In genomic region chr14:96599076-96599475, GRCh38 we compare ENCODE assay signal across 8 cellular contexts.
"Had no signal": no experiment of that assay in that cellular context is flagged by ENCODE, and none has a peak within 500 bp of the region (broad histone marks: within the 10 kb centered on the region; RNA-seq: fewer than 3 reads in every experiment).

No MANE protein-coding gene starts in this region.

- H3K4me3 ChIP-seq: GM12878 had no signal

- DNase-seq: GDM1, GF-D8 had no signal

- FAIRE-seq: G401.6, GM12878, GM12891, GM12892, GM18507, GM19239 had no signal

- ATAC-seq: GM12878 had no signal
